ENCODE assay signal across 30 cellular contexts in genomic region chr3:171240504-171240835, GRCh38.
DNase-seq lines count a peak whose midpoint lies in the region; ATAC-seq lines count a peak whose summit lies in the region.
"Had no signal": no experiment of that assay in that cellular context is flagged by ENCODE, and none has a peak within 500 bp of the region (broad histone marks: within the 10 kb centered on the region; RNA-seq: fewer than 3 reads in every experiment).

No MANE protein-coding gene starts in this region.

- intact Hi-C loops in activated T-helper 2 cell treated with anti-CD3 and anti-CD28 coated beads, Interferon-gamma antibody, Interleukin-2, Interleukin-4, amounts not matched to agents 10 μg/mL and 5 μg/mL and 100 μg/mL, durations not matched to agents 14 hours and 24 hours and 36 hours (cut with micrococcal nuclease): no loop called here

- H3K27ac Mint-ChIP-seq in activated T-helper 2 cell treated with anti-CD3 and anti-CD28 coated beads, Interferon-gamma antibody, Interleukin-2, Interleukin-4, amounts not matched to agents 10 μg/mL and 5 μg/mL and 100 μg/mL, durations not matched to agents 14 hours and 24 hours and 36 hours: peak overlapping the region; percentile 61
- H3K27ac Mint-ChIP-seq: activated CD4-positive, alpha-beta memory T cell treated with anti-CD3 and anti-CD28 coated beads for 36 hours; activated naive CD4-positive, alpha-beta T cell treated with anti-CD3 and anti-CD28 coated beads, Interleukin-2, amount 50 U/mL, for 24 hours; activated T-helper 17 cell treated with anti-CD3 and anti-CD28 coated beads, Interleukin-2, amount 50 U/mL, for 72 hours had no signal

- H3K4me3 Mint-ChIP-seq in activated T-helper 2 cell treated with anti-CD3 and anti-CD28 coated beads, Interferon-gamma antibody, Interleukin-2, Interleukin-4, amounts not matched to agents 10 μg/mL and 5 μg/mL and 100 μg/mL, durations not matched to agents 14 hours and 24 hours and 36 hours (ENCODE audit: low read depth): no peak overlapping the region
- H3K4me3 Mint-ChIP-seq: activated CD4-positive, alpha-beta memory T cell treated with anti-CD3 and anti-CD28 coated beads for 36 hours; activated naive CD4-positive, alpha-beta T cell treated with anti-CD3 and anti-CD28 coated beads, Interleukin-2, amount 50 U/mL, for 24 hours; activated T-helper 17 cell treated with anti-CD3 and anti-CD28 coated beads, Interleukin-2, amount 50 U/mL, for 72 hours; naive thymus-derived CD8-positive, alpha-beta T cell had no signal

- no peak overlapping the region for H3K9ac ChIP-seq in BLaER1

- H3K27ac ChIP-seq in BLaER1: no peak overlapping the region
- H3K27ac ChIP-seq: heart left ventricle, lower lobe of right lung, pancreas, SJSA1, skin epidermis, tibial nerve had no signal

- H3K27me3 ChIP-seq in BLaER1: no peaks in the 10 kb centered on the region
- H3K27me3 ChIP-seq: heart left ventricle, pancreas, SJSA1, tibial nerve had no signal

- H4K20me1 ChIP-seq in BLaER1: no peaks in the 10 kb centered on the region

- H3K36me3 ChIP-seq in BLaER1: no peaks in the 10 kb centered on the region
- H3K36me3 ChIP-seq: heart left ventricle, lower lobe of right lung, pancreas, SJSA1, tibial nerve had no signal

- H3K4me1 ChIP-seq in BLaER1: peaks cover 10% of the 10 kb centered on the region
- H3K4me1 ChIP-seq: lower lobe of right lung, pancreas, SJSA1, tibial nerve had no signal

- H3K27me3 Mint-ChIP-seq in activated T-helper 2 cell treated with anti-CD3 and anti-CD28 coated beads, Interferon-gamma antibody, Interleukin-2, Interleukin-4, amounts not matched to agents 10 μg/mL and 5 μg/mL and 100 μg/mL, durations not matched to agents 14 hours and 24 hours and 36 hours (ENCODE audit: low read depth): no peaks in the 10 kb centered on the region
- H3K27me3 Mint-ChIP-seq: activated CD4-positive, alpha-beta memory T cell treated with anti-CD3 and anti-CD28 coated beads for 36 hours; activated naive CD4-positive, alpha-beta T cell treated with anti-CD3 and anti-CD28 coated beads, Interleukin-2, amount 50 U/mL, for 24 hours; activated T-helper 17 cell treated with anti-CD3 and anti-CD28 coated beads, Interleukin-2, amount 50 U/mL, for 72 hours; naive thymus-derived CD8-positive, alpha-beta T cell had no signal

- peak overlapping the region; percentile 39 for H3K4me2 ChIP-seq in BLaER1

- peaks cover 15% of the 10 kb centered on the region for H3K36me3 Mint-ChIP-seq in activated T-helper 2 cell treated with anti-CD3 and anti-CD28 coated beads, Interferon-gamma antibody, Interleukin-2, Interleukin-4, amounts not matched to agents 10 μg/mL and 5 μg/mL and 100 μg/mL, durations not matched to agents 14 hours and 24 hours and 36 hours (ENCODE audit: low read depth)

- DNase-seq in activated T-helper 2 cell treated with anti-CD3 and anti-CD28 coated beads, Interferon-gamma antibody, Interleukin-2, Interleukin-4, amounts not matched to agents 10 μg/mL and 5 μg/mL and 100 μg/mL, durations not matched to agents 14 hours and 24 hours and 36 hours (ENCODE audit: low spot score): no peak
- DNase-seq in NCI-H2081 (lab: John Stamatoyannopoulos, UW) (no peak), NCI-H2081 treated with DMSO at 0.1 percent for 48 hours (lab: John Stamatoyannopoulos, UW) (no peak), NCI-H2196 treated with DMSO at 0.1 percent for 48 hours (lab: John Stamatoyannopoulos, UW; ENCODE audit: unreplicated experiment) (no peak)
- DNase-seq: activated CD4-positive, alpha-beta memory T cell treated with anti-CD3 and anti-CD28 coated beads for 36 hours; activated CD8-positive, alpha-beta memory T cell treated with anti-CD3 and anti-CD28 coated beads, Interleukin-2, amount 50 U/mL, for 4 hours; anterior cingulate cortex; C1 segment of cervical spinal cord; effector memory CD4-positive, alpha-beta T cell; foreskin fibroblast; GDM1; heart left ventricle; kidney; lower lobe of right lung; naive thymus-derived CD8-positive, alpha-beta T cell; NCI-H146; pancreas; retina; RPMI8226; T-helper 1 cell had no signal

- H3K9me3 ChIP-seq in BLaER1: no peaks in the 10 kb centered on the region
- H3K9me3 ChIP-seq: lower lobe of right lung, pancreas, SJSA1, tibial nerve had no signal

- peaks cover 7% of the 10 kb centered on the region for H3K4me1 Mint-ChIP-seq in activated T-helper 2 cell treated with anti-CD3 and anti-CD28 coated beads, Interferon-gamma antibody, Interleukin-2, Interleukin-4, amounts not matched to agents 10 μg/mL and 5 μg/mL and 100 μg/mL, durations not matched to agents 14 hours and 24 hours and 36 hours (ENCODE audit: low read depth)

- H3K9me3 Mint-ChIP-seq in activated T-helper 2 cell treated with anti-CD3 and anti-CD28 coated beads, Interferon-gamma antibody, Interleukin-2, Interleukin-4, amounts not matched to agents 10 μg/mL and 5 μg/mL and 100 μg/mL, durations not matched to agents 14 hours and 24 hours and 36 hours: peaks cover 5% of the 10 kb centered on the region
- H3K9me3 Mint-ChIP-seq: activated naive CD4-positive, alpha-beta T cell treated with anti-CD3 and anti-CD28 coated beads, Interleukin-2, amount 50 U/mL, for 24 hours had no signal

- ATAC-seq in GM18502 (IDR thresholded peaks at IDR 0.05; ENCODE audit: poor library complexity, unreplicated experiment) (peak; percentile 62), HG02852 (IDR thresholded peaks at IDR 0.05; ENCODE audit: unreplicated experiment) (peak; percentile 88)
- ATAC-seq: activated CD4-positive, CD25-positive, alpha-beta regulatory T cell treated with anti-CD3 and anti-CD28 coated beads, Interleukin-2, amount 50 U/mL, for 24 hours; activated T-helper 17 cell treated with anti-CD3 and anti-CD28 coated beads, Interleukin-2, amount 50 U/mL, for 72 hours; esophagus mucosa; heart left ventricle; lower lobe of right lung; naive thymus-derived CD8-positive, alpha-beta T cell; pancreas had no signal

- H3K4me3 ChIP-seq in BLaER1: no peak overlapping the region
- H3K4me3 ChIP-seq: heart left ventricle, lower lobe of right lung, pancreas, SJSA1, skin epidermis, tibial nerve had no signal
